In the genomic region with DNA sequence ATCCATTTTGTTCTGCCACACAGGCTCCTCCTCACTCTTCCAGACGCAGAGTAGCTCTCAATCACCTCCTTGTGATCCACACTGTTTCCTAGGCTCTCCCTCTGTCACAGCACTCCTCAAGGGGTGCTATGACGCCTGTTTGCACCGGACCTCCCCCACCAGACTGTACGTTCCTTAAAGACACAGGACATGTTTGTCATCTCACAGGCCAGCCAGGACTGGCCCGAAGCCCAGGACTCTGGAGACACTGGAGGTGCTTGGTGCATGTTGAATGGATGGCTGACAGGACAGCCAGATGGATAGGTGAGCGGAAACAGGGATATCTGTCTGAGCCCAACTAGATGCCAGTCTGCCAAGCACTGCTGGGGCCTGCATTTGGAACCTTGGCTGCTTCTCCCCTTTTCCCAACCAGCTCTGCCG, we compare ENCODE assay signal across 1 cellular context.
TF ChIP-seq lines count a peak whose summit lies in the region.

No MANE protein-coding gene starts in this region.

TF ChIP-seq in HCT116, 20 proteins besides CTCF, POLR2A, EP300 and RAD21:
- TF ChIP-seq CBX3 (IDR thresholded peaks at IDR 0.05; ENCODE audit: low read depth) (no peak), SIN3A (IDR thresholded peaks at IDR 0.05; ENCODE audit: low read depth) (no peak)
